25 cellular contexts compared by ENCODE assay signal in genomic region chr14:39291739-39292138, GRCh38. TPM values are rescaled to one million over a fixed set of nuclear protein-coding genes. Genes with fewer than 3 reads are reported as not detected.
A peak's percentile ranks its signal among the peaks of the same experiment; 100 is the strongest.
DNase-seq lines count a peak whose midpoint lies in the region; ATAC-seq, FAIRE-seq and TF ChIP-seq lines count a peak whose summit lies in the region.
"Had no signal": no experiment of that assay in that cellular context is flagged by ENCODE, and none has a peak within 500 bp of the region (broad histone marks: within the 10 kb centered on the region; RNA-seq: fewer than 3 reads in every experiment).

No MANE protein-coding gene starts in this region.

- H3K27me3 Mint-ChIP-seq in CD4-positive, alpha-beta T cell: no peaks in the 10 kb centered on the region
- H3K27me3 Mint-ChIP-seq in neural progenitor cell (ENCODE audit: insufficient read depth, low read depth) (peaks cover 4% of the 10 kb centered on the region), CD14-positive monocyte (ENCODE audit: low read depth in 3 of 3) (no peaks in the 10 kb centered on the region)

- CTCF ChIA-PET in CD4-positive, alpha-beta T cell (lab: Charles Lee): no interaction called here
- CTCF ChIA-PET in HepG2 (lab: Yijun Ruan, JAX; ENCODE audit: low intra/inter-chr PET ratio, low total read pairs): no interaction called here

- in situ Hi-C loops in HepG2 (cut with HindIII; ENCODE audit: extremely low pct_ligation_motif_present, low pct_unique_long_range_greater_than_20kb): no loop called here

- WGBS in HepG2 (ENCODE audit: low lambda C conversion rate): 95% methylated on average over 4 of the region's 4 CpGs
- 92 to 99% (median 97%) methylated on average over 4 of the region's 4 CpGs for WGBS in adrenal gland, 4 donors

- TF ChIP-seq EP300 in HepG2 (IDR thresholded peaks at IDR 0.05; ENCODE audit: low read depth in 2 of 2, low read length in 2 of 2) (no peak), HepG2 (CRISPR knock-in tag; IDR thresholded peaks at IDR 0.05; ENCODE audit: borderline replicate concordance) (no peak)

- no peak overlapping the region for H3K4me3 ChIP-seq in HepG2 (replicated peaks in 1 of 3; ENCODE audit: insufficient read depth in 1 of 3, low read depth in 2 of 3, low read length in 3 of 3)
- H3K4me3 ChIP-seq in neural progenitor cell: no peak overlapping the region
- no peak overlapping the region for H3K4me3 ChIP-seq in adrenal gland
- H3K4me3 ChIP-seq: A549; BLaER1 treated with 17β-estradiol and CSF1 and Interleukin-3, amounts not matched to agents 10 nM and 100 nM; GM12878; HAP-1 had no signal

- H3K4me1 Mint-ChIP-seq in CD4-positive, alpha-beta T cell (ENCODE audit: low read depth): peaks cover 6% of the 10 kb centered on the region
- no peaks in the 10 kb centered on the region for H3K4me1 Mint-ChIP-seq in neural progenitor cell
- no peaks in the 10 kb centered on the region for H3K4me1 Mint-ChIP-seq in CD14-positive monocyte

- no peaks in the 10 kb centered on the region for H3K9me3 Mint-ChIP-seq in CD4-positive, alpha-beta T cell
- H3K9me3 Mint-ChIP-seq in neural progenitor cell (peaks cover 7% of the 10 kb centered on the region), CD14-positive monocyte (peaks cover 0 to 1% (median 0%) of the 10 kb centered on the region in 7 donors)
- H3K9me3 Mint-ChIP-seq: CD8-positive, alpha-beta T cell; HFFc6 had no signal

- no peak overlapping the region for H2AFZ ChIP-seq in HepG2 (ENCODE audit: low read length)
- H2AFZ ChIP-seq in neural progenitor cell (replicated peaks): no peak overlapping the region

- H3K9ac ChIP-seq in HepG2 (ENCODE audit: insufficient read depth, low read depth, low read length): no peak overlapping the region
- H3K9ac ChIP-seq in neural progenitor cell: no peak overlapping the region
- H3K9ac ChIP-seq: BLaER1 treated with 17β-estradiol and CSF1 and Interleukin-3, amounts not matched to agents 10 nM and 100 nM had no signal

- no peak for DNase-seq in CD4-positive, alpha-beta T cell
- DNase-seq in HepG2 (ENCODE audit: low spot score) (no peak), neural progenitor cell (ENCODE audit: low spot score) (no peak), CD14-positive monocyte (ENCODE audit: low spot score) (no peak), adrenal gland (no peak)
- no peak for DNase-seq in stimulated activated CD4-positive, alpha-beta T cell treated with anti-CD3 and anti-CD28 coated beads, Interleukin-4, amount 100 ng/mL, for 1 hour
- DNase-seq: 8988T; ACHN; AML-193; BE2C; CD8-positive, alpha-beta T cell; DMS 273 treated with DMSO at 0.1 percent for 48 hours; DMS79; EL; GDM1; GOT3; HFFc6 had no signal

- peak; percentile 86 for FAIRE-seq in islet of Langerhans (lab: Jason Lieb, UNC)
- no peak for FAIRE-seq in HepG2 (lab: Jason Lieb, UNC)
- FAIRE-seq: A549, D721Med, GM12878, GM19239, H54 had no signal

- ATAC-seq in CD4-positive, alpha-beta T cell (ENCODE audit: poor library complexity): no peak
- ATAC-seq in HepG2: no peak; the same call in 2 of the 3 replicates
- ATAC-seq: A549; CD8-positive, alpha-beta T cell; GM12878 had no signal

- no peaks in the 10 kb centered on the region for H3K9me3 ChIP-seq in CD4-positive, alpha-beta T cell (ENCODE audit: control insufficient read depth, low read length)
- H3K9me3 ChIP-seq in HepG2 (ENCODE audit: low read length) (no peaks in the 10 kb centered on the region), neural progenitor cell (ENCODE audit: low read depth) (no peaks in the 10 kb centered on the region), adrenal gland (replicated peaks in 1 of 3) (no peaks in the 10 kb centered on the region)
- H3K9me3 ChIP-seq: A549, BE2C, HAP-1 had no signal

- H3K79me2 ChIP-seq in HepG2 (ENCODE audit: insufficient read depth, low read length): peaks cover 18% of the 10 kb centered on the region
- no peaks in the 10 kb centered on the region for H3K79me2 ChIP-seq in neural progenitor cell (ENCODE audit: low read depth)

- peaks cover 89% of the 10 kb centered on the region for H3K36me3 Mint-ChIP-seq in CD4-positive, alpha-beta T cell (ENCODE audit: low read depth)
- H3K36me3 Mint-ChIP-seq in neural progenitor cell (peaks cover 30% of the 10 kb centered on the region), CD14-positive monocyte (peaks cover 56 to 89% of the 10 kb centered on the region in 2 donors)

- no peaks in the 10 kb centered on the region for H3K4me1 ChIP-seq in HepG2 (ENCODE audit: insufficient read depth, low read length)
- H3K4me1 ChIP-seq in neural progenitor cell: no peaks in the 10 kb centered on the region
- no peaks in the 10 kb centered on the region for H3K4me1 ChIP-seq in adrenal gland (replicated peaks in 1 of 2)
- H3K4me1 ChIP-seq: A549; BE2C; BLaER1 treated with 17β-estradiol and CSF1 and Interleukin-3, amounts not matched to agents 10 nM and 100 nM; HAP-1 had no signal

- intact Hi-C loops in CD4-positive, alpha-beta T cell (cut with DNase I, micrococcal nuclease): no loop called here
- intact Hi-C loops in HepG2 (cut with micrococcal nuclease; ENCODE audit: unreplicated experiment): no loop called here
- intact Hi-C loops in CD14-positive monocyte (cut with micrococcal nuclease): no loop called here
- intact Hi-C loops in adrenal gland (cut with DNase I): no loop called here

- peaks cover 28 to 84% of the 10 kb centered on the region in 2 experiments for H3K36me3 ChIP-seq in HepG2 (replicated peaks in 1 of 2; ENCODE audit: control insufficient read depth in 1 of 2, insufficient read depth in 2 of 2, low read length in 2 of 2)
- peaks cover 4% of the 10 kb centered on the region for H3K36me3 ChIP-seq in neural progenitor cell
- H3K36me3 ChIP-seq in adrenal gland (replicated peaks in 1 of 2): peaks cover 0 to 31% of the 10 kb centered on the region in 2 donors

- POLR2A ChIA-PET in CD4-positive, alpha-beta T cell (lab: Charles Lee): interaction anchor here (0.7 to 2.2 kb wide), 2 partner anchors 22 to 25 kb away, joined by 3 to 8 read pairs; no protein-coding TSS in a partner anchor
- POLR2A ChIA-PET in HepG2 (lab: Yijun Ruan, JAX): interaction anchor here (3.5 kb wide), 1 partner anchor 25 kb away, joined by 19 read pairs; no protein-coding TSS in a partner anchor

- H3K4me2 ChIP-seq in HepG2 (ENCODE audit: low read depth, low read length): no peak overlapping the region
- no peak overlapping the region for H3K4me2 ChIP-seq in neural progenitor cell
- H3K4me2 ChIP-seq: A549; BLaER1 treated with 17β-estradiol and CSF1 and Interleukin-3, amounts not matched to agents 10 nM and 100 nM had no signal

- TF ChIP-seq POLR2A in HepG2 (IDR thresholded peaks at IDR 0.05; ENCODE audit: insufficient read depth in 1 of 2, low read depth in 2 of 2, low read length in 2 of 2) (no peak), adrenal gland (IDR thresholded peaks at IDR 0.05) (no peak)

- TF ChIP-seq CTCF in CD4-positive, alpha-beta T cell (IDR thresholded peaks at IDR 0.05): no peak
- TF ChIP-seq CTCF in HepG2 (CRISPR knock-in tag; IDR thresholded peaks at IDR 0.05): no peak
- no peak for TF ChIP-seq CTCF in neural progenitor cell (IDR thresholded peaks at IDR 0.05)
- no peak for TF ChIP-seq CTCF in CD14-positive monocyte (IDR thresholded peaks at IDR 0.05)
- no peak for TF ChIP-seq CTCF in adrenal gland (IDR thresholded peaks at IDR 0.05)

- H3F3A ChIP-seq in neural progenitor cell (ENCODE audit: low read depth): peaks cover 4% of the 10 kb centered on the region

- TF ChIP-seq RAD21 in HepG2 (CRISPR knock-in tag; IDR thresholded peaks at IDR 0.05): no peak

- H4K20me1 ChIP-seq in HepG2 (ENCODE audit: insufficient read depth, low read length): 0 out of 2 replicates have a peak, but pooled peaks cover 4% of the 10 kb centered on the region
- H4K20me1 ChIP-seq in neural progenitor cell (ENCODE audit: low read depth): no peaks in the 10 kb centered on the region
- H4K20me1 ChIP-seq: BLaER1 treated with 17β-estradiol and CSF1 and Interleukin-3, amounts not matched to agents 10 nM and 100 nM had no signal

- H3K4me3 Mint-ChIP-seq in CD4-positive, alpha-beta T cell: no peak overlapping the region
- no peak overlapping the region for H3K4me3 Mint-ChIP-seq in neural progenitor cell
- H3K4me3 Mint-ChIP-seq in CD14-positive monocyte: no peak overlapping the region
- H3K4me3 Mint-ChIP-seq: CD8-positive, alpha-beta T cell; HFFc6 had no signal

- H3K27ac ChIP-seq in CD4-positive, alpha-beta T cell (ENCODE audit: low read depth, low read length): no peak overlapping the region
- H3K27ac ChIP-seq in HepG2 (ENCODE audit: extremely low read length, insufficient read depth, low read length) (no peak overlapping the region), neural progenitor cell (peak overlapping the region; percentile 8), adrenal gland (no peak overlapping the region)
- H3K27ac ChIP-seq: A549; BLaER1 treated with 17β-estradiol and CSF1 and Interleukin-3, amounts not matched to agents 10 nM and 100 nM had no signal

- BruUV-seq in HepG2 (replicated peaks; lab: Mats Ljungman, UMichigan): no TSS peak

- H3K27me3 ChIP-seq in CD4-positive, alpha-beta T cell (ENCODE audit: control insufficient read depth, insufficient read depth, low read length): no peaks in the 10 kb centered on the region
- H3K27me3 ChIP-seq in HepG2 (ENCODE audit: control insufficient read depth in 1 of 2, insufficient read depth in 2 of 2, low read length in 2 of 2) (no peaks in the 10 kb centered on the region), neural progenitor cell (no peaks in the 10 kb centered on the region), adrenal gland (no peaks in the 10 kb centered on the region)
- H3K27me3 ChIP-seq: BE2C; BLaER1 treated with 17β-estradiol and CSF1 and Interleukin-3, amounts not matched to agents 10 nM and 100 nM had no signal

- H3K27ac Mint-ChIP-seq in CD4-positive, alpha-beta T cell: peak overlapping the region; percentile 6
- H3K27ac Mint-ChIP-seq in neural progenitor cell (no peak overlapping the region), CD14-positive monocyte (peak overlapping the region in 1 of 7 donors; percentile 20)
- H3K27ac Mint-ChIP-seq: CD8-positive, alpha-beta T cell; HFFc6 had no signal

RNA-seq across cellular contexts. Expression of gene MIA2, which starts 58.0 kb away (rescaled TPM):
- total RNA-seq in CD4-positive, alpha-beta T cell: 10 to 100 TPM; 21.1 to 24.1 TPM
- total RNA-seq in HepG2 (2016; rRNA removed; fragmentation: Illumina TruSeq; extraction: Trizol) (119 and 158 TPM in 2 replicates), neural progenitor cell (ENCODE audit: low replicate concordance) (11.2 and 13.0 TPM in 2 replicates), adrenal gland (10 to 100 TPM; 24.8 to 62.0 (median 41.5) TPM)
- total RNA-seq in HepG2 (2016; cell fraction: cytosol; rRNA removed; fragmentation: Illumina TruSeq; extraction: Trizol; ENCODE audit: low read depth): 154 and 169 TPM in 2 replicates
- total RNA-seq in HepG2 (2016; cell fraction: insoluble cytoplasmic fraction; rRNA removed; fragmentation: Illumina TruSeq; extraction: Trizol): 111 and 161 TPM in 2 replicates
- total RNA-seq in HepG2 (2016; cell fraction: membrane; rRNA removed; fragmentation: Illumina TruSeq; extraction: Trizol): 165 and 196 TPM in 2 replicates
- total RNA-seq in HepG2 (2016; cell fraction: nucleus; rRNA removed; fragmentation: Illumina TruSeq; extraction: Trizol): 192 and 219 TPM in 2 replicates
- polyA plus RNA-seq in HepG2 (2011; rRNA removed) (131 and 134 TPM in 2 replicates), CD14-positive monocyte (10 to 100 TPM; 19.1 to 24.6 TPM), adrenal gland (10 to 100 TPM; 25.0 to 60.0 (median 39.2) TPM)
- polyA plus RNA-seq in HepG2 (2011; cell fraction: cytosol; rRNA removed): 57.1 and 79.7 TPM in 2 replicates
- 77.3 and 94.7 TPM in 2 replicates for polyA plus RNA-seq in HepG2 (2011; cell fraction: nucleus; rRNA removed)
- polyA plus RNA-seq in HepG2 (2012): 103 and 118 TPM in 2 replicates
- polyA plus RNA-seq in HepG2 (2016; cell fraction: cytosol; fragmentation: Illumina TruSeq; extraction: Trizol; ENCODE audit: low read depth): 19.6 and 24.5 TPM in 2 replicates
- polyA plus RNA-seq in HepG2 (2016; cell fraction: insoluble cytoplasmic fraction; fragmentation: Illumina TruSeq; extraction: Trizol; ENCODE audit: low read depth): 95.4 and 102 TPM in 2 replicates
- 45.8 and 50.4 TPM in 2 replicates for polyA plus RNA-seq in HepG2 (2016; cell fraction: membrane; fragmentation: Illumina TruSeq; extraction: Trizol; ENCODE audit: low read depth)
- 216 and 223 TPM in 2 replicates for polyA plus RNA-seq in HepG2 (2016; cell fraction: nucleus; fragmentation: Illumina TruSeq; extraction: Trizol; ENCODE audit: insufficient read depth, low read depth)
- polyA minus RNA-seq in HepG2 (2011; rRNA and poly(A)+ RNA removed; ENCODE audit: low replicate concordance): 24.3 and 71.9 TPM in 2 replicates
- polyA minus RNA-seq in HepG2 (2011; cell fraction: cytosol; rRNA and poly(A)+ RNA removed): 59.9 and 69.8 TPM in 2 replicates
- polyA minus RNA-seq in HepG2 (2011; cell fraction: nucleus; rRNA and poly(A)+ RNA removed): 211 and 242 TPM in 2 replicates
